Comparison of ENCODE assay signal across 15 cellular contexts in genomic region chr7:132815696-132816334, GRCh38.
A peak's percentile ranks its signal among the peaks of the same experiment; 100 is the strongest.
DNase-seq lines count a peak whose midpoint lies in the region; ATAC-seq and TF ChIP-seq lines count a peak whose summit lies in the region.
"Had no signal": no experiment of that assay in that cellular context is flagged by ENCODE, and none has a peak within 500 bp of the region (broad histone marks: within the 10 kb centered on the region; RNA-seq: fewer than 3 reads in every experiment).

No MANE protein-coding gene starts in this region.

- TF ChIP-seq CTCF in astrocyte of the spinal cord (IDR thresholded peaks at IDR 0.05; ENCODE audit: low read depth, low read length) (no peak), GM13977 (IDR thresholded peaks at IDR 0.05; ENCODE audit: extremely low read depth, insufficient read depth, missing control alignments) (no peak)

- no peaks in the 10 kb centered on the region for H4K20me1 ChIP-seq in BLaER1

- no peak overlapping the region for H3K27ac ChIP-seq in BLaER1
- H3K27ac ChIP-seq: prostate gland, testis had no signal

- H3K9ac ChIP-seq in BLaER1, result no peak overlapping the region

- H3K4me3 ChIP-seq in BLaER1 (no peak overlapping the region), astrocyte of the spinal cord (ENCODE audit: low read depth, low read length) (no peak overlapping the region)
- H3K4me3 ChIP-seq: prostate gland, testis had no signal

- no peaks in the 10 kb centered on the region for H3K9me3 ChIP-seq in BLaER1
- H3K9me3 ChIP-seq: prostate gland, testis had no signal

- H3K4me2 ChIP-seq in BLaER1, result peak overlapping the region; percentile 29

- no peaks in the 10 kb centered on the region for H3K27me3 ChIP-seq in BLaER1
- H3K27me3 ChIP-seq: testis had no signal

- peaks cover 25% of the 10 kb centered on the region for H3K36me3 ChIP-seq in BLaER1
- H3K36me3 ChIP-seq: prostate gland had no signal

- peak; percentile 6 for DNase-seq in HT1080 (ENCODE audit: low read depth)
- DNase-seq in astrocyte of the spinal cord (ENCODE audit: low read depth, low spot score), result peak; percentile 7
- DNase-seq in iPS-NIHi7 (ENCODE audit: extremely low spot score), result peak; percentile 29
- no peak for DNase-seq in stimulated activated CD4-positive, alpha-beta T cell treated with anti-CD3 and anti-CD28 coated beads, Interleukin-2, amount 100 ng/mL, for 48 hours
- no peak for DNase-seq in GM13977 (ENCODE audit: low spot score)
- DNase-seq: activated CD8-positive, alpha-beta memory T cell treated with anti-CD3 and anti-CD28 coated beads, Interleukin-2, amount 10 ng/mL, durations not matched to agents 7 days and 5 days; activated naive CD4-positive, alpha-beta T cell; kidney glomerular epithelial cell; MV-4-11; SW 1271; testis had no signal

- ATAC-seq in HG02678 (IDR thresholded peaks at IDR 0.05; ENCODE audit: unreplicated experiment) (no peak), HG03095 (IDR thresholded peaks at IDR 0.05; ENCODE audit: unreplicated experiment) (no peak)
- ATAC-seq: activated CD8-positive, alpha-beta memory T cell treated with anti-CD3 and anti-CD28 coated beads, Interleukin-2, amount 10 ng/mL, durations not matched to agents 7 days and 5 days had no signal

- peaks cover 16% of the 10 kb centered on the region for H3K4me1 ChIP-seq in BLaER1
- H3K4me1 ChIP-seq: prostate gland had no signal

- in situ Hi-C loops in astrocyte of the spinal cord (cut with HindIII; ENCODE audit: low sequenced_read_pairs) (no loop called here), GM13977 (cut with MboI; ENCODE audit: low pct_unique_long_range_greater_than_20kb, low sequenced_read_pairs, unreplicated experiment) (no loop called here)

Comparison
In these comparisons a context has a peak if more than half of its experiments do, and no peak if none do; other contexts are left out.
1. DNase-seq: peak in HT1080 (single experiment), astrocyte of the spinal cord (single experiment) and iPS-NIHi7 (single experiment); none in stimulated activated CD4-positive, alpha-beta T cell treated with anti-CD3 and anti-CD28 coated beads, Interleukin-2, amount 100 ng/mL, for 48 hours (0 of 2) and GM13977 (single experiment).